1 cellular context compared by ENCODE assay signal in the genomic region with DNA sequence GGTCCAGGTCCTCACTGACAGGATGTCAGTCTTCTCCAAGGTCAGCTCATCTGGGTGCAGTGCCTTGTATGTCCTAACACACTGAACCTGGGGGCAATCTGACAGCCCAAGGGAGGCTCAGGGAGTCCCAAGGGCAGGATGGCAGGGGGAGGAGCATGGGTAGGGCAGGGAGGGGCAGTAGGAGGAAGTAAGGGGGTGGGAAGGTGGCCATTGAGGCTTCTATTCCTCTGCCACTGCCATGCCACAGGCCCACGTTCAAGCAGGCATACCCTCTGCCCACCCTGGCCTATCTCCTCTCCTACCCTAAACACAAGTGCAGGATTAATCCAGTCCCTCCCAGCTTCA.
TF ChIP-seq lines count a peak whose summit lies in the region.

No MANE protein-coding gene starts in this region.

TF ChIP-seq in GM12878, 131 proteins besides CTCF, POLR2A, EP300 and RAD21:
- TF ChIP-seq, protein P1, sequence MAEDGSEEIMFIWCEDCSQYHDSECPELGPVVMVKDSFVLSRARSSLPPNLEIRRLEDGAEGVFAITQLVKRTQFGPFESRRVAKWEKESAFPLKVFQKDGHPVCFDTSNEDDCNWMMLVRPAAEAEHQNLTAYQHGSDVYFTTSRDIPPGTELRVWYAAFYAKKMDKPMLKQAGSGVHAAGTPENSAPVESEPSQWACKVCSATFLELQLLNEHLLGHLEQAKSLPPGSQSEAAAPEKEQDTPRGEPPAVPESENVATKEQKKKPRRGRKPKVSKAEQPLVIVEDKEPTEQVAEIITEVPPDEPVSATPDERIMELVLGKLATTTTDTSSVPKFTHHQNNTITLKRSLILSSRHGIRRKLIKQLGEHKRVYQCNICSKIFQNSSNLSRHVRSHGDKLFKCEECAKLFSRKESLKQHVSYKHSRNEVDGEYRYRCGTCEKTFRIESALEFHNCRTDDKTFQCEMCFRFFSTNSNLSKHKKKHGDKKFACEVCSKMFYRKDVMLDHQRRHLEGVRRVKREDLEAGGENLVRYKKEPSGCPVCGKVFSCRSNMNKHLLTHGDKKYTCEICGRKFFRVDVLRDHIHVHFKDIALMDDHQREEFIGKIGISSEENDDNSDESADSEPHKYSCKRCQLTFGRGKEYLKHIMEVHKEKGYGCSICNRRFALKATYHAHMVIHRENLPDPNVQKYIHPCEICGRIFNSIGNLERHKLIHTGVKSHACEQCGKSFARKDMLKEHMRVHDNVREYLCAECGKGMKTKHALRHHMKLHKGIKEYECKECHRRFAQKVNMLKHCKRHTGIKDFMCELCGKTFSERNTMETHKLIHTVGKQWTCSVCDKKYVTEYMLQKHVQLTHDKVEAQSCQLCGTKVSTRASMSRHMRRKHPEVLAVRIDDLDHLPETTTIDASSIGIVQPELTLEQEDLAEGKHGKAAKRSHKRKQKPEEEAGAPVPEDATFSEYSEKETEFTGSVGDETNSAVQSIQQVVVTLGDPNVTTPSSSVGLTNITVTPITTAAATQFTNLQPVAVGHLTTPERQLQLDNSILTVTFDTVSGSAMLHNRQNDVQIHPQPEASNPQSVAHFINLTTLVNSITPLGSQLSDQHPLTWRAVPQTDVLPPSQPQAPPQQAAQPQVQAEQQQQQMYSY (CRISPR knock-in tag; IDR thresholded peaks at IDR 0.05), result no peak
